Comparison of ENCODE assay signal across 17 cellular contexts in the genomic region with DNA sequence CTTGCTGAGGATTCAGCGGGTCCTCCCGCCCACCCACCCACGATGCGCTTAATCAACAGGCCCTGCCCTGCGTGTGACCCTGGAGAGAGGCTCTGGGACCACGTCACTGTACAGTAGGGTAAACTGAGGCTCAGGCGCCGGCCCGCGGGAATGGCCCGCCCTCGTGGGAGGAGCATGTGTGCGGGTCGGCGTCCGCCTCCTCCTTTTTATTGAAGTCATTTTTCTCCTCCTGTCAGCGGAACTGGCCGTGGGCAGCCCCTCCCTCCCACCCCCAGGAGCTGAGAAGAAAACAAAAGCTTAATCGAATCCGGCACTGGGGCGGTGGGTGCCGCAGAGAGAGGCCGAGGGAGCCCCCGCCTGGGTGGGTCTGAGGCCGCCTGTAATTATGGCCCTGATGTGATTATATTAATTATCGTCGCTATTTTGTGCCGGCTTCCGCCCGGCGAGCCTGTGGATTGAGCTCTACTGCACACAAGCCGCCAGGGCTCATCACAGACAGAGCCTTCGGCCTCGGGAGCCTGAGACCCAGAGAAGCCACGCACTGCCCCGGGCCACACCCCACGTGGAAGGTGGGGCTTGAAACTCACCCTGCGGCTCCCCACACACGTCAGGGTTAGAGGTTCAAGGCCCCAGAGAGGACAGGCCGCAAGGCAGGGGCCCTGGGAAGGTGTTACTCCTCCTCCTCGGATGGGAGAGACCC. TPM values are rescaled to one million over a fixed set of nuclear protein-coding genes. Genes with fewer than 3 reads are reported as not detected.
A peak's percentile ranks its signal among the peaks of the same experiment; 100 is the strongest.
DNase-seq lines count a peak whose midpoint lies in the region; ATAC-seq and TF ChIP-seq lines count a peak whose summit lies in the region.
"Had no signal": no experiment of that assay in that cellular context is flagged by ENCODE, and none has a peak within 500 bp of the region (broad histone marks: within the 10 kb centered on the region; RNA-seq: fewer than 3 reads in every experiment).

No MANE protein-coding gene starts in this region.

- H3K27me3 Mint-ChIP-seq in type B pancreatic cell: peaks cover 3% of the 10 kb centered on the region
- peaks cover 10% of the 10 kb centered on the region for H3K27me3 Mint-ChIP-seq in activated CD4-positive, alpha-beta memory T cell treated with anti-CD3 and anti-CD28 coated beads for 36 hours

- H3K9me3 Mint-ChIP-seq in type B pancreatic cell: no peaks in the 10 kb centered on the region
- no peaks in the 10 kb centered on the region for H3K9me3 Mint-ChIP-seq in activated CD4-positive, alpha-beta memory T cell treated with anti-CD3 and anti-CD28 coated beads for 36 hours
- H3K9me3 Mint-ChIP-seq: activated CD8-positive, alpha-beta T cell treated with anti-CD3 and anti-CD28 coated beads for 36 hours; CD8-positive, alpha-beta memory T cell had no signal

- H3K27ac Mint-ChIP-seq in type B pancreatic cell: no peak overlapping the region
- no peak overlapping the region for H3K27ac Mint-ChIP-seq in activated CD4-positive, alpha-beta memory T cell treated with anti-CD3 and anti-CD28 coated beads for 36 hours
- H3K27ac Mint-ChIP-seq: activated CD8-positive, alpha-beta T cell treated with anti-CD3 and anti-CD28 coated beads for 36 hours; CD8-positive, alpha-beta memory T cell; stimulated activated memory B cell treated with anti-CD40 and anti-IgM and Interleukin-4, amounts not matched to agents 10 μg/mL and 1 μg/mL and 100 μg/mL, for 72 hours had no signal

- H3K4me1 Mint-ChIP-seq in type B pancreatic cell (ENCODE audit: unreplicated experiment): peaks cover 7% of the 10 kb centered on the region
- H3K4me1 Mint-ChIP-seq in activated CD4-positive, alpha-beta memory T cell treated with anti-CD3 and anti-CD28 coated beads for 36 hours (ENCODE audit: low read depth): no peaks in the 10 kb centered on the region
- H3K4me1 Mint-ChIP-seq: CD8-positive, alpha-beta memory T cell had no signal

- intact Hi-C loops in activated CD4-positive, alpha-beta memory T cell treated with anti-CD3 and anti-CD28 coated beads for 36 hours (cut with micrococcal nuclease): no loop called here

- H3K4me3 Mint-ChIP-seq in type B pancreatic cell: peak overlapping the region; percentile 54
- no peak overlapping the region for H3K4me3 Mint-ChIP-seq in activated CD4-positive, alpha-beta memory T cell treated with anti-CD3 and anti-CD28 coated beads for 36 hours
- H3K4me3 Mint-ChIP-seq: activated CD8-positive, alpha-beta T cell treated with anti-CD3 and anti-CD28 coated beads for 36 hours; CD8-positive, alpha-beta memory T cell; stimulated activated memory B cell treated with anti-CD40 and anti-IgM and Interleukin-4, amounts not matched to agents 10 μg/mL and 1 μg/mL and 100 μg/mL, for 72 hours had no signal

- POLR2A ChIA-PET in activated CD4-positive, alpha-beta memory T cell treated with anti-CD3 and anti-CD28 coated beads for 36 hours (lab: Charles Lee): no interaction called here

- CTCF ChIA-PET in activated CD4-positive, alpha-beta memory T cell treated with anti-CD3 and anti-CD28 coated beads for 36 hours (lab: Charles Lee): interaction anchor here (1.4 kb wide), 1 partner anchor 104 kb away, joined by 3 read pairs; no protein-coding TSS in a partner anchor

- TF ChIP-seq CTCF in type B pancreatic cell (conservative IDR thresholded peaks at IDR 0.05): no peak

- H3K36me3 Mint-ChIP-seq in type B pancreatic cell: no peaks in the 10 kb centered on the region
- no peaks in the 10 kb centered on the region for H3K36me3 Mint-ChIP-seq in activated CD4-positive, alpha-beta memory T cell treated with anti-CD3 and anti-CD28 coated beads for 36 hours
- H3K36me3 Mint-ChIP-seq: CD8-positive, alpha-beta memory T cell; stimulated activated memory B cell treated with anti-CD40 and anti-IgM and Interleukin-4, amounts not matched to agents 10 μg/mL and 1 μg/mL and 100 μg/mL, for 72 hours had no signal

- no peak for ATAC-seq in HG03469 (IDR thresholded peaks at IDR 0.05; ENCODE audit: unreplicated experiment)
- ATAC-seq: activated CD8-positive, alpha-beta T cell treated with anti-CD3 and anti-CD28 coated beads for 36 hours; gastrocnemius medialis; stimulated activated memory B cell treated with anti-CD40 and anti-IgM and Interleukin-4, amounts not matched to agents 10 μg/mL and 1 μg/mL and 100 μg/mL, for 72 hours had no signal

- DNase-seq in activated effector memory CD4-positive, alpha-beta T cell treated with anti-CD3 and anti-CD28 coated beads, Interleukin-2, amount 50 U/mL, for 16 hours: peak; percentile 38
- DNase-seq in activated effector memory CD4-positive, alpha-beta T cell treated with Interleukin-2 at 50 U/mL for 16 hours: no peak
- DNase-seq in NCI-H748 treated with DMSO at 0.1 percent for 48 hours (lab: John Stamatoyannopoulos, UW) (peak; percentile 74), left kidney (ENCODE audit: low read depth, low spot score) (peak; percentile 55), type B pancreatic cell (ENCODE audit: extremely low spot score, unreplicated experiment) (no peak), foreskin melanocyte (no peak)
- no peak for DNase-seq in activated CD4-positive, alpha-beta memory T cell treated with anti-CD3 and anti-CD28 coated beads for 36 hours
- DNase-seq: ACHN; activated CD8-positive, alpha-beta T cell treated with anti-CD3 and anti-CD28 coated beads for 36 hours; amniotic stem cell; gastrocnemius medialis; GOT3; MM.1S; transverse colon had no signal

RNA-seq across cellular contexts. Expression of gene C2CD4C, which starts 7.0 kb away (rescaled TPM):
- total RNA-seq in type B pancreatic cell (ENCODE audit: low replicate concordance): 6.0 and 7.2 TPM in 2 replicates
- total RNA-seq in activated CD4-positive, alpha-beta memory T cell treated with anti-CD3 and anti-CD28 coated beads for 36 hours: under 1 TPM; 0.33 to 0.44 TPM
- total RNA-seq: CD8-positive, alpha-beta memory T cell had no signal

RNA-seq across cellular contexts. Expression of gene MIER2, which starts 57.4 kb away (rescaled TPM):
- total RNA-seq in type B pancreatic cell (ENCODE audit: low replicate concordance): 42.3 and 43.3 TPM in 2 replicates
- 10 to 100 TPM; 22.1 to 23.1 TPM for total RNA-seq in activated CD4-positive, alpha-beta memory T cell treated with anti-CD3 and anti-CD28 coated beads for 36 hours

RNA-seq across cellular contexts. Expression of gene SHC2, which starts 58.8 kb away (rescaled TPM):
- total RNA-seq in type B pancreatic cell (ENCODE audit: low replicate concordance): 35.4 and 40.5 TPM in 2 replicates
- total RNA-seq in activated CD4-positive, alpha-beta memory T cell treated with anti-CD3 and anti-CD28 coated beads for 36 hours: under 1 TPM in 1 of 2 experiments, not detected in 1; 0.21 TPM

Comparison
In these comparisons a context has a peak if more than half of its experiments do, and no peak if none do; other contexts are left out.
1. DNase-seq: peak in activated effector memory CD4-positive, alpha-beta T cell treated with anti-CD3 and anti-CD28 coated beads, Interleukin-2, amount 50 U/mL, for 16 hours (single experiment), NCI-H748 treated with DMSO at 0.1 percent for 48 hours (single experiment) and left kidney (single experiment); none in activated effector memory CD4-positive, alpha-beta T cell treated with Interleukin-2 at 50 U/mL for 16 hours (single experiment), type B pancreatic cell (single experiment), activated CD4-positive, alpha-beta memory T cell treated with anti-CD3 and anti-CD28 coated beads for 36 hours (single experiment) and foreskin melanocyte (single experiment).
2. RNA of gene SHC2, which starts 58.8 kb away (total RNA-seq): 35.4 to 40.5 TPM in type B pancreatic cell; 0.21 TPM in activated CD4-positive, alpha-beta memory T cell treated with anti-CD3 and anti-CD28 coated beads for 36 hours; every median in the first group is over 10 times any median in the second.